8 cellular contexts compared by ENCODE assay signal in the genomic region with DNA sequence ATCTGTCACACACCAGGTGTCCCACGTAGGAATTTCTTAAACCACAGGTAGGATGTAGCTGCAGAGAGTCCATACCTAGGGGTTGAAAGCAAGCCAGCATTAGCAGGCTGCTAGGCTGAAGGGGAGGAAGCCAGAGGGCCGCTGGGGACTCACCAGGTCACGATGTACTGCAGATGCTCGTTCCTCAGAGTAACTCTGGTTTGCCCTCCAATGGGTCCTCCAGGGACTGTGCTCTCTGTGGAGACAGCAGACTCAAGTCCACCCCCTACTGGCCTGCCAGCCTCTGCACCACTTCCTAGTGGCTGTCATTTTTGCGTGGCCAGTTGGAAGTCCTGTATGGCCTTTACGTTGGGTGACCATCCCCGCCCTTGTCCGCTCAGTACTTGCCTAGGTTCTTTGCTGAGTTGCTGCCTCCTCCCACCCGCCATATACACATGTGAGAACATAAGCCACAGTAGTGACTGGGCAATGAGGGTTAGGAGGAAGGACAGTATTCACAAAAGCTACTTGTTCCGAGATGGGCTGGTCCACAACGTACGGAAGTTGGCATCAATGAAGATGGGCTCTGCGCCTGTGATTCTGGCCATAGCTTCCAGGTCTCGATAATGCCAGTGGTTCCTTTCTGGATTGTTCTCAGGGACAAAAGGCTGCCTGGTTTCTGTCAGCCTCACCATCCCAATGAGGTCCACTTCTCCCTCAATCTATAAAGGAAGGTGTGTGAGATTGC. TPM values are rescaled to one million over a fixed set of nuclear protein-coding genes. Genes with fewer than 3 reads are reported as not detected.
DNase-seq lines count a peak whose midpoint lies in the region; ATAC-seq lines count a peak whose summit lies in the region.

No MANE protein-coding gene starts in this region.

- DNase-seq in ELR (ENCODE audit: low read depth) (peak; percentile 82), HuH-7 (ENCODE audit: low spot score) (peak; percentile 74), UCSD-AML1 (lab: John Stamatoyannopoulos, UW; ENCODE audit: unreplicated experiment) (peak; percentile 72), fibroblast of gingiva (ENCODE audit: low read depth) (peak; percentile 61), GOT3 (lab: John Stamatoyannopoulos, UW) (no peak), T-cell (no peak)
- DNase-seq in stimulated activated CD4-positive, alpha-beta T cell treated with anti-CD3 and anti-CD28 coated beads, Interleukin-4, amount 100 ng/mL, for 1 hour, result peak; percentile 43
- DNase-seq in activated T-helper 2 cell treated with anti-CD3 and anti-CD28 coated beads, Interferon-gamma antibody, Interleukin-2, Interleukin-4, amounts not matched to agents 10 μg/mL and 5 μg/mL and 100 μg/mL, durations not matched to agents 14 hours and 24 hours and 36 hours (ENCODE audit: low spot score), result no peak

- H3K27me3 Mint-ChIP-seq in activated T-helper 2 cell treated with anti-CD3 and anti-CD28 coated beads, Interferon-gamma antibody, Interleukin-2, Interleukin-4, amounts not matched to agents 10 μg/mL and 5 μg/mL and 100 μg/mL, durations not matched to agents 14 hours and 24 hours and 36 hours (ENCODE audit: low read depth), result no peaks in the 10 kb centered on the region
- H3K27me3 Mint-ChIP-seq in T-cell, result no peaks in the 10 kb centered on the region

- no peak overlapping the region for H3K27ac Mint-ChIP-seq in activated T-helper 2 cell treated with anti-CD3 and anti-CD28 coated beads, Interferon-gamma antibody, Interleukin-2, Interleukin-4, amounts not matched to agents 10 μg/mL and 5 μg/mL and 100 μg/mL, durations not matched to agents 14 hours and 24 hours and 36 hours
- H3K27ac Mint-ChIP-seq in T-cell, result no peak overlapping the region

- ATAC-seq in T-cell (replicated peaks in 1 of 4), result no peak

- no peak overlapping the region for H3K4me3 Mint-ChIP-seq in activated T-helper 2 cell treated with anti-CD3 and anti-CD28 coated beads, Interferon-gamma antibody, Interleukin-2, Interleukin-4, amounts not matched to agents 10 μg/mL and 5 μg/mL and 100 μg/mL, durations not matched to agents 14 hours and 24 hours and 36 hours (ENCODE audit: low read depth)
- H3K4me3 Mint-ChIP-seq in T-cell, result no peak overlapping the region

- H3K9me3 Mint-ChIP-seq in activated T-helper 2 cell treated with anti-CD3 and anti-CD28 coated beads, Interferon-gamma antibody, Interleukin-2, Interleukin-4, amounts not matched to agents 10 μg/mL and 5 μg/mL and 100 μg/mL, durations not matched to agents 14 hours and 24 hours and 36 hours, result no peaks in the 10 kb centered on the region
- H3K9me3 Mint-ChIP-seq in T-cell, result no peaks in the 10 kb centered on the region

- peaks cover 58% of the 10 kb centered on the region for H3K36me3 Mint-ChIP-seq in activated T-helper 2 cell treated with anti-CD3 and anti-CD28 coated beads, Interferon-gamma antibody, Interleukin-2, Interleukin-4, amounts not matched to agents 10 μg/mL and 5 μg/mL and 100 μg/mL, durations not matched to agents 14 hours and 24 hours and 36 hours (ENCODE audit: low read depth)
- H3K36me3 Mint-ChIP-seq in T-cell, result peaks cover 39% of the 10 kb centered on the region

- POLR2A ChIA-PET in T-cell (lab: Charles Lee), result interaction anchor here in 1 of 2 donors (0.7 kb wide), 1 partner anchor 17 kb away, joined by 4 read pairs; no protein-coding TSS in a partner anchor

- intact Hi-C loops in activated T-helper 2 cell treated with anti-CD3 and anti-CD28 coated beads, Interferon-gamma antibody, Interleukin-2, Interleukin-4, amounts not matched to agents 10 μg/mL and 5 μg/mL and 100 μg/mL, durations not matched to agents 14 hours and 24 hours and 36 hours (cut with micrococcal nuclease), result no loop called here

- H3K4me1 Mint-ChIP-seq in activated T-helper 2 cell treated with anti-CD3 and anti-CD28 coated beads, Interferon-gamma antibody, Interleukin-2, Interleukin-4, amounts not matched to agents 10 μg/mL and 5 μg/mL and 100 μg/mL, durations not matched to agents 14 hours and 24 hours and 36 hours (ENCODE audit: low read depth), result peaks cover 26% of the 10 kb centered on the region
- H3K4me1 Mint-ChIP-seq in T-cell, result peaks cover 32 to 49% (median 48%) of the 10 kb centered on the region in 3 donors

- CTCF ChIA-PET in T-cell (lab: Charles Lee), result interaction anchor here in 1 of 2 donors (0.8 to 2.8 kb wide), 2 partner anchors 18 to 22 kb away, joined by 4 to 11 read pairs; no protein-coding TSS in a partner anchor

RNA-seq across cellular contexts. Expression of a gene that starts 4.1 kb away (rescaled TPM):
- 2,586 and 2,588 TPM in 2 replicates for total RNA-seq in activated T-helper 2 cell treated with anti-CD3 and anti-CD28 coated beads, Interferon-gamma antibody, Interleukin-2, Interleukin-4, amounts not matched to agents 10 μg/mL and 5 μg/mL and 100 μg/mL, durations not matched to agents 14 hours and 24 hours and 36 hours
- total RNA-seq in T-cell, result 1,000 to 10,000 TPM; 2,623 to 2,692 (median 2,659) TPM

RNA-seq across cellular contexts. Expression of a gene that starts 4.1 kb away (rescaled TPM):
- 35.2 and 36.4 TPM in 2 replicates for total RNA-seq in activated T-helper 2 cell treated with anti-CD3 and anti-CD28 coated beads, Interferon-gamma antibody, Interleukin-2, Interleukin-4, amounts not matched to agents 10 μg/mL and 5 μg/mL and 100 μg/mL, durations not matched to agents 14 hours and 24 hours and 36 hours
- total RNA-seq in T-cell, result 10 to 100 TPM; 25.9 to 44.8 (median 40.7) TPM

RNA-seq across cellular contexts. Expression of a gene that starts 4.2 kb away (rescaled TPM):
- 32.4 and 33.0 TPM in 2 replicates for total RNA-seq in activated T-helper 2 cell treated with anti-CD3 and anti-CD28 coated beads, Interferon-gamma antibody, Interleukin-2, Interleukin-4, amounts not matched to agents 10 μg/mL and 5 μg/mL and 100 μg/mL, durations not matched to agents 14 hours and 24 hours and 36 hours
- 10 to 100 TPM; 33.0 to 58.7 (median 58.3) TPM for total RNA-seq in T-cell

RNA-seq across cellular contexts. Expression of a gene that starts 4.3 kb away (rescaled TPM):
- 16.9 and 22.1 TPM in 2 replicates for total RNA-seq in activated T-helper 2 cell treated with anti-CD3 and anti-CD28 coated beads, Interferon-gamma antibody, Interleukin-2, Interleukin-4, amounts not matched to agents 10 μg/mL and 5 μg/mL and 100 μg/mL, durations not matched to agents 14 hours and 24 hours and 36 hours
- total RNA-seq in T-cell, result 10 to 100 TPM; 17.0 to 25.3 (median 24.9) TPM

RNA-seq across cellular contexts. Expression of a gene that starts 16.1 kb away (rescaled TPM):
- total RNA-seq in activated T-helper 2 cell treated with anti-CD3 and anti-CD28 coated beads, Interferon-gamma antibody, Interleukin-2, Interleukin-4, amounts not matched to agents 10 μg/mL and 5 μg/mL and 100 μg/mL, durations not matched to agents 14 hours and 24 hours and 36 hours, result 23.0 and 24.4 TPM in 2 replicates
- 10 to 100 TPM; 18.5 to 35.0 (median 31.1) TPM for total RNA-seq in T-cell

Comparison
In these comparisons a context has a peak if more than half of its experiments do, and no peak if none do; other contexts are left out.
1. DNase-seq: peak in ELR (single experiment), HuH-7 (single experiment), UCSD-AML1 (single experiment), fibroblast of gingiva (single experiment) and stimulated activated CD4-positive, alpha-beta T cell treated with anti-CD3 and anti-CD28 coated beads, Interleukin-4, amount 100 ng/mL, for 1 hour (single experiment); none in GOT3 (single experiment), activated T-helper 2 cell treated with anti-CD3 and anti-CD28 coated beads, Interferon-gamma antibody, Interleukin-2, Interleukin-4, amounts not matched to agents 10 μg/mL and 5 μg/mL and 100 μg/mL, durations not matched to agents 14 hours and 24 hours and 36 hours (single experiment) and T-cell (0 of 34).